In the genomic region with DNA sequence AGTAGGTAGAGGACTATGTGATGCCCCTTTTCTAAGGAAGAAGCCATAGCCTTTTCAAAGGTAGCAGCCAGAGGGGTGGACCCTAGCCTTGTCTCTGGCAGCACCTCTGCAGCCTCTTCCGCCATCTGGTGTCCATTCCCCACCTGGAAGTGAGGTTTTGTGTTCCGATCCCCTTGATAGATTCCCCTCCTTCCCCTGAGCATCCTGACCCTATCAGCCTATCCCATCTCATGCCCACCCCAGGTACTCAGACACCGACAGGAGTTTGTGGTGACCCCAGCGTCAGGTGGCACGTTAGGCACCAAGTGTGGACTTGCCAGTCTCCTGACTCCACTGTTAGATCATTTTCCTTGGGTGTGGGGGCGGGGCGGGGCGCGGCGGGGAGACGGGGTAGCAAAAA, we compare ENCODE assay signal across 1 cellular context.
TF ChIP-seq lines count a peak whose summit lies in the region.

No MANE protein-coding gene starts in this region.

TF ChIP-seq in GM12878, 131 proteins besides CTCF, POLR2A, EP300 and RAD21:
- TF ChIP-seq HDGF (IDR thresholded peaks at IDR 0.05) (0 out of 2 replicates have a peak, but pooled peaks have one; percentile 69), IKZF2 (IDR thresholded peaks at IDR 0.05) (peak in 1 of 2 experiments; percentile 15; a peak in 1 of 4 replicates), WRNIP1 (IDR thresholded peaks at IDR 0.05; ENCODE audit: borderline replicate concordance, low read depth, low read length) (no peak), YY1 (IDR thresholded peaks at IDR 0.05; ENCODE audit: low read depth, low read length) (no peak), RFX5 (IDR thresholded peaks at IDR 0.05; ENCODE audit: low read depth, low read length) (no peak), SMC3 (IDR thresholded peaks at IDR 0.05; ENCODE audit: borderline replicate concordance, low read length) (peak; percentile 24; the same call in 1 of the 2 replicates), NBN (IDR thresholded peaks at IDR 0.05) (peak; percentile 53)
- TF ChIP-seq, protein P1, sequence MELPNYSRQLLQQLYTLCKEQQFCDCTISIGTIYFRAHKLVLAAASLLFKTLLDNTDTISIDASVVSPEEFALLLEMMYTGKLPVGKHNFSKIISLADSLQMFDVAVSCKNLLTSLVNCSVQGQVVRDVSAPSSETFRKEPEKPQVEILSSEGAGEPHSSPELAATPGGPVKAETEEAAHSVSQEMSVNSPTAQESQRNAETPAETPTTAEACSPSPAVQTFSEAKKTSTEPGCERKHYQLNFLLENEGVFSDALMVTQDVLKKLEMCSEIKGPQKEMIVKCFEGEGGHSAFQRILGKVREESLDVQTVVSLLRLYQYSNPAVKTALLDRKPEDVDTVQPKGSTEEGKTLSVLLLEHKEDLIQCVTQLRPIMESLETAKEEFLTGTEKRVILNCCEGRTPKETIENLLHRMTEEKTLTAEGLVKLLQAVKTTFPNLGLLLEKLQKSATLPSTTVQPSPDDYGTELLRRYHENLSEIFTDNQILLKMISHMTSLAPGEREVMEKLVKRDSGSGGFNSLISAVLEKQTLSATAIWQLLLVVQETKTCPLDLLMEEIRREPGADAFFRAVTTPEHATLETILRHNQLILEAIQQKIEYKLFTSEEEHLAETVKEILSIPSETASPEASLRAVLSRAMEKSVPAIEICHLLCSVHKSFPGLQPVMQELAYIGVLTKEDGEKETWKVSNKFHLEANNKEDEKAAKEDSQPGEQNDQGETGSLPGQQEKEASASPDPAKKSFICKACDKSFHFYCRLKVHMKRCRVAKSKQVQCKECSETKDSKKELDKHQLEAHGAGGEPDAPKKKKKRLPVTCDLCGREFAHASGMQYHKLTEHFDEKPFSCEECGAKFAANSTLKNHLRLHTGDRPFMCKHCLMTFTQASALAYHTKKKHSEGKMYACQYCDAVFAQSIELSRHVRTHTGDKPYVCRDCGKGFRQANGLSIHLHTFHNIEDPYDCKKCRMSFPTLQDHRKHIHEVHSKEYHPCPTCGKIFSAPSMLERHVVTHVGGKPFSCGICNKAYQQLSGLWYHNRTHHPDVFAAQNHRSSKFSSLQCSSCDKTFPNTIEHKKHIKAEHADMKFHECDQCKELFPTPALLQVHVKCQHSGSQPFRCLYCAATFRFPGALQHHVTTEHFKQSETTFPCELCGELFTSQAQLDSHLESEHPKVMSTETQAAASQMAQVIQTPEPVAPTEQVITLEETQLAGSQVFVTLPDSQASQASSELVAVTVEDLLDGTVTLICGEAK (IDR thresholded peaks at IDR 0.05; ENCODE audit: borderline replicate concordance), result no peak
- TF ChIP-seq, protein P2, sequence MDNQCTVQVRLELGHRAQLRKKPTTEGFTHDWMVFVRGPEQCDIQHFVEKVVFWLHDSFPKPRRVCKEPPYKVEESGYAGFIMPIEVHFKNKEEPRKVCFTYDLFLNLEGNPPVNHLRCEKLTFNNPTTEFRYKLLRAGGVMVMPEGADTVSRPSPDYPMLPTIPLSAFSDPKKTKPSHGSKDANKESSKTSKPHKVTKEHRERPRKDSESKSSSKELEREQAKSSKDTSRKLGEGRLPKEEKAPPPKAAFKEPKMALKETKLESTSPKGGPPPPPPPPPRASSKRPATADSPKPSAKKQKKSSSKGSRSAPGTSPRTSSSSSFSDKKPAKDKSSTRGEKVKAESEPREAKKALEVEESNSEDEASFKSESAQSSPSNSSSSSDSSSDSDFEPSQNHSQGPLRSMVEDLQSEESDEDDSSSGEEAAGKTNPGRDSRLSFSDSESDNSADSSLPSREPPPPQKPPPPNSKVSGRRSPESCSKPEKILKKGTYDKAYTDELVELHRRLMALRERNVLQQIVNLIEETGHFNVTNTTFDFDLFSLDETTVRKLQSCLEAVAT (IDR thresholded peaks at IDR 0.05), result peak; percentile 46; the same call in 1 of the 2 replicates
